14 cellular contexts compared by ENCODE assay signal in genomic region chr14:56131004-56131864, GRCh38. TPM values are rescaled to one million over a fixed set of nuclear protein-coding genes. Genes with fewer than 3 reads are reported as not detected.
DNase-seq lines count a peak whose midpoint lies in the region; ATAC-seq lines count a peak whose summit lies in the region.
"Had no signal": no experiment of that assay in that cellular context is flagged by ENCODE, and none has a peak within 500 bp of the region (broad histone marks: within the 10 kb centered on the region; RNA-seq: fewer than 3 reads in every experiment).

No MANE protein-coding gene starts in this region.

- peak overlapping the region; percentile 19 for H3K4me3 Mint-ChIP-seq in T-helper 2 cell treated with Interferon-gamma antibody and Interleukin-4, amounts not matched to agents 5 μg/mL and 100 μg/mL, for 36 hours
- H3K4me3 Mint-ChIP-seq in naive B cell = peak overlapping the region in 5 of 8 donors; percentile 23 to 67 (median 37)

- ATAC-seq in naive B cell (ENCODE audit: low read depth in 2 of 2) = no peak
- ATAC-seq in GM18873 (IDR thresholded peaks at IDR 0.05; ENCODE audit: low FRiP score, unreplicated experiment) = no peak
- ATAC-seq: HCT116 had no signal

- H3K36me3 Mint-ChIP-seq in T-helper 2 cell treated with Interferon-gamma antibody and Interleukin-4, amounts not matched to agents 5 μg/mL and 100 μg/mL, for 36 hours (ENCODE audit: low read depth) = no peaks in the 10 kb centered on the region
- no peaks in the 10 kb centered on the region for H3K36me3 Mint-ChIP-seq in naive B cell

- no peak overlapping the region for H3K27ac Mint-ChIP-seq in T-helper 2 cell treated with Interferon-gamma antibody and Interleukin-4, amounts not matched to agents 5 μg/mL and 100 μg/mL, for 36 hours
- peak overlapping the region in 1 of 6 donors; percentile 81 for H3K27ac Mint-ChIP-seq in naive B cell
- H3K27ac Mint-ChIP-seq: IgD-negative memory B cell had no signal

- peaks cover 4% of the 10 kb centered on the region for H3K27me3 Mint-ChIP-seq in T-helper 2 cell treated with Interferon-gamma antibody and Interleukin-4, amounts not matched to agents 5 μg/mL and 100 μg/mL, for 36 hours (ENCODE audit: low read depth)
- H3K27me3 Mint-ChIP-seq in naive B cell = no peaks in the 10 kb centered on the region

- no peaks in the 10 kb centered on the region for H3K9me3 Mint-ChIP-seq in T-helper 2 cell treated with Interferon-gamma antibody and Interleukin-4, amounts not matched to agents 5 μg/mL and 100 μg/mL, for 36 hours
- no peaks in the 10 kb centered on the region for H3K9me3 Mint-ChIP-seq in naive B cell
- H3K9me3 Mint-ChIP-seq: IgD-negative memory B cell had no signal

- peaks cover 4% of the 10 kb centered on the region for H3K4me1 Mint-ChIP-seq in T-helper 2 cell treated with Interferon-gamma antibody and Interleukin-4, amounts not matched to agents 5 μg/mL and 100 μg/mL, for 36 hours (ENCODE audit: low read depth)
- H3K4me1 Mint-ChIP-seq in naive B cell = peaks cover 54 to 75% (median 67%) of the 10 kb centered on the region in 3 donors

- peak overlapping the region; percentile 37 for H3K27ac ChIP-seq in KOPT-K1 (ENCODE audit: low read depth, low read length, poor library complexity, severe bottlenecking)
- H3K27ac ChIP-seq: lower lobe of right lung, uterus had no signal

- peak; percentile 17 for DNase-seq in T-helper 2 cell treated with Interferon-gamma antibody and Interleukin-4, amounts not matched to agents 5 μg/mL and 100 μg/mL, for 36 hours (ENCODE audit: low spot score)
- DNase-seq in T-helper 2 cell = no peak
- peak; percentile 96 for DNase-seq in SK-N-DZ (ENCODE audit: low spot score)
- DNase-seq in naive B cell = no peak
- DNase-seq in GM03348 (ENCODE audit: low spot score) = no peak
- DNase-seq in GM19240 (ENCODE audit: insufficient read length, low spot score) = no peak
- DNase-seq: lower lobe of right lung, NCI-H1930, spleen, uterus had no signal

- no peaks in the 10 kb centered on the region for H3K36me3 ChIP-seq in KOPT-K1 (ENCODE audit: insufficient read depth, low read length)
- H3K36me3 ChIP-seq: lower lobe of right lung, spleen, uterus had no signal

- H3K9me3 ChIP-seq in KOPT-K1 (ENCODE audit: insufficient read depth, low read length, poor library complexity, severe bottlenecking) = no peaks in the 10 kb centered on the region
- H3K9me3 ChIP-seq: lower lobe of right lung, spleen, uterus had no signal

RNA-seq across cellular contexts. Expression of gene PELI2, which starts 13.0 kb away (rescaled TPM):
- 25.3 and 28.9 TPM in 2 replicates for polyA plus RNA-seq in SK-N-DZ (2014; cell fraction: cytosol; rRNA removed)
- 31.8 and 44.2 TPM in 2 replicates for polyA plus RNA-seq in SK-N-DZ (2014; cell fraction: nucleus; rRNA removed)
- polyA plus RNA-seq in naive B cell (ENCODE audit: low read depth in 6 of 6) = 1 to 10 TPM; 1.5 to 6.0 (median 3.4) TPM

Comparison
In these comparisons a context has a peak if more than half of its experiments do, and no peak if none do; other contexts are left out.
1. DNase-seq: peak in T-helper 2 cell treated with Interferon-gamma antibody and Interleukin-4, amounts not matched to agents 5 μg/mL and 100 μg/mL, for 36 hours (single experiment) and SK-N-DZ (single experiment); none in T-helper 2 cell (0 of 5), naive B cell (single experiment), GM03348 (single experiment) and GM19240 (single experiment).